In genomic region chr3:51779137-51779536, GRCh38 we compare ENCODE assay signal across 35 cellular contexts. TPM values are rescaled to one million over a fixed set of nuclear protein-coding genes. Genes with fewer than 3 reads are reported as not detected.
"Had no signal": no experiment of that assay in that cellular context is flagged by ENCODE, and none has a peak within 500 bp of the region (broad histone marks: within the 10 kb centered on the region; RNA-seq: fewer than 3 reads in every experiment).

Gene IQCF6, minus strand, starts transcription at chr3:51779237. Its CDS starts 13 bp downstream, at chr3:51779224.

- H3K4me1 Mint-ChIP-seq: activated T-helper 17 cell treated with anti-CD3 and anti-CD28 coated beads, Interleukin-2, amount 50 U/mL, for 72 hours; WTC11 had no signal

- ATAC-seq: activated CD8-positive, alpha-beta T cell treated with anti-CD3 and anti-CD28 coated beads for 36 hours; activated T-cell treated with anti-CD3 and anti-CD28 coated beads, Interleukin-2, amount 50 U/mL, for 4 hours; activated T-helper 17 cell treated with anti-CD3 and anti-CD28 coated beads, Interleukin-2, amount 50 U/mL, for 72 hours; body of pancreas; gastroesophageal sphincter; WTC11 had no signal

- H3K4me3 Mint-ChIP-seq: activated CD8-positive, alpha-beta T cell treated with anti-CD3 and anti-CD28 coated beads for 36 hours; activated naive CD8-positive, alpha-beta T cell; activated T-cell treated with anti-CD3 and anti-CD28 coated beads, Interleukin-2, amount 50 U/mL, for 4 hours; activated T-helper 17 cell treated with anti-CD3 and anti-CD28 coated beads, Interleukin-2, amount 50 U/mL, for 72 hours; WTC11 had no signal

- H3K36me3 Mint-ChIP-seq: activated naive CD8-positive, alpha-beta T cell; WTC11 had no signal

- H3K27ac Mint-ChIP-seq: activated CD8-positive, alpha-beta T cell treated with anti-CD3 and anti-CD28 coated beads for 36 hours; activated naive CD8-positive, alpha-beta T cell; activated T-helper 17 cell treated with anti-CD3 and anti-CD28 coated beads, Interleukin-2, amount 50 U/mL, for 72 hours; WTC11 had no signal

- H3K9me3 ChIP-seq: adrenal gland, body of pancreas, colonic mucosa, esophagus squamous epithelium, gastroesophageal sphincter, heart right ventricle had no signal

- H3K4me1 ChIP-seq: adrenal gland, body of pancreas, colonic mucosa, esophagus squamous epithelium, gastroesophageal sphincter had no signal

- FAIRE-seq: endometrium, endothelial cell of umbilical vein had no signal

- DNase-seq: activated CD4-positive, alpha-beta T cell treated with anti-CD3 and anti-CD28 coated beads for 1 hour; activated CD4-positive, alpha-beta T cell treated with anti-CD3 and anti-CD28 coated beads for 4 hours; activated CD4-positive, alpha-beta T cell treated with anti-CD3 and anti-CD28 coated beads, Interleukin-2, amount 50 U/mL, for 1 hour; activated CD4-positive, alpha-beta T cell treated with anti-CD3 and anti-CD28 coated beads, Interleukin-2, amount 50 U/mL, for 48 hours; activated CD8-positive, alpha-beta memory T cell treated with anti-CD3 and anti-CD28 coated beads for 24 hours; activated CD8-positive, alpha-beta T cell treated with anti-CD3 and anti-CD28 coated beads for 36 hours; activated effector memory CD4-positive, alpha-beta T cell treated with Interleukin-2 at 50 U/mL for 16 hours; activated gamma-delta T cell treated with Interleukin-2 at 50 U/mL for 16 hours; activated naive CD4-positive, alpha-beta T cell treated with anti-CD3 and anti-CD28 coated beads, Interleukin-2, amount 50 U/mL, for 16 hours; activated naive CD4-positive, alpha-beta T cell treated with Interleukin-2 at 50 U/mL for 16 hours; activated T-cell treated with anti-CD3 and anti-CD28 coated beads, Interleukin-2, amount 50 U/mL, for 4 hours; adrenal gland; amygdala; aorta; body of pancreas; caudate nucleus; colonic mucosa; effector CD8-positive, alpha-beta T cell; esophagus squamous epithelium; foreskin melanocyte; heart right ventricle; T-helper 2 cell had no signal

- H3K27me3 ChIP-seq: body of pancreas, colonic mucosa had no signal

- H3K4me3 ChIP-seq: adrenal gland, body of pancreas, colonic mucosa, esophagus squamous epithelium, gastroesophageal sphincter, heart right ventricle had no signal

- H3K36me3 ChIP-seq: adrenal gland, colonic mucosa, esophagus squamous epithelium, gastroesophageal sphincter, heart right ventricle had no signal

- H3K27ac ChIP-seq: adrenal gland, body of pancreas, colonic mucosa, epithelial cell of prostate, esophagus squamous epithelium, gastroesophageal sphincter, heart right ventricle had no signal

- H3K9me3 Mint-ChIP-seq: activated CD8-positive, alpha-beta T cell treated with anti-CD3 and anti-CD28 coated beads for 36 hours; activated T-cell treated with anti-CD3 and anti-CD28 coated beads, Interleukin-2, amount 50 U/mL, for 4 hours; activated T-helper 17 cell treated with anti-CD3 and anti-CD28 coated beads, Interleukin-2, amount 50 U/mL, for 72 hours had no signal

RNA-seq across cellular contexts. Expression of gene IQCF6, which starts in this region (rescaled TPM):
- total RNA-seq: activated CD8-positive, alpha-beta T cell treated with anti-CD3 and anti-CD28 coated beads for 36 hours; activated T-cell treated with anti-CD3 and anti-CD28 coated beads, Interleukin-2, amount 50 U/mL, for 4 hours; activated T-helper 17 cell treated with anti-CD3 and anti-CD28 coated beads, Interleukin-2, amount 50 U/mL, for 72 hours; adrenal gland; aorta; body of pancreas; colonic mucosa; dermis microvascular lymphatic vessel endothelial cell; endothelial cell of umbilical vein; esophagus squamous epithelium; fibroblast of lung; fibroblast of villous mesenchyme; gastroesophageal sphincter; glomerular endothelial cell; heart right ventricle; T-helper 1 cell treated with Interleukin-12 subunit alpha and Interleukin-12 subunit beta and Interleukin-4 antibody, amounts not matched to agents 30 ng/mL and 1 ng/mL, for 36 hours; WTC11 had no signal
- polyA plus RNA-seq: adrenal gland, aorta, endothelial cell of umbilical vein, esophagus, fibroblast of lung, heart right ventricle had no signal
